Comparison of ENCODE assay signal across 1 cellular context in genomic region chr22:40014661-40015255, GRCh38.
TF ChIP-seq lines count a peak whose summit lies in the region.

No MANE protein-coding gene starts in this region.

TF ChIP-seq in liver, 16 proteins besides CTCF, POLR2A, EP300 and RAD21 (continued from another document):
- TF ChIP-seq ZBTB33 (IDR thresholded peaks at IDR 0.05) (no peak), HNF4A (conservative IDR thresholded peaks at IDR 0.05) (peak; percentile 17 to 31), FOXA2 (IDR thresholded peaks at IDR 0.05) (no peak), RXRA (IDR thresholded peaks at IDR 0.05) (no peak)
